8 cellular contexts compared by ENCODE assay signal in genomic region chr1:173477286-173478098, GRCh38. TPM values are rescaled to one million over a fixed set of nuclear protein-coding genes. Genes with fewer than 3 reads are reported as not detected.
A peak's percentile ranks its signal among the peaks of the same experiment; 100 is the strongest.
DNase-seq lines count a peak whose midpoint lies in the region; ATAC-seq and TF ChIP-seq lines count a peak whose summit lies in the region.

Gene PRDX6, plus strand, starts transcription at chr1:173477335. Its CDS starts 63 bp downstream, at chr1:173477398.

- peak within 1 kb of the TSS; percentile 98 for H3K27ac ChIP-seq in rectal smooth muscle tissue (ENCODE audit: low read depth, low read length)

- H3K4me3 ChIP-seq in GM08714 (ENCODE audit: low read length) (peak within 1 kb of the TSS; percentile 82), astrocyte of the spinal cord (ENCODE audit: low read depth, low read length) (peak within 1 kb of the TSS; percentile 79), rectal smooth muscle tissue (ENCODE audit: low read length) (peak within 1 kb of the TSS; percentile 93)
- H3K4me3 ChIP-seq in Jurkat, Clone E6-1 (ENCODE audit: low read length) = peak within 1 kb of the TSS; percentile 81

- ATAC-seq in GM21786 (IDR thresholded peaks at IDR 0.05; ENCODE audit: unreplicated experiment) = peak; percentile 54

- in situ Hi-C loops in SK-MEL-5 (cut with HindIII; ENCODE audit: low pct_unique_long_range_greater_than_20kb, low sequenced_read_pairs) (no loop called here), astrocyte of the spinal cord (cut with HindIII; ENCODE audit: low sequenced_read_pairs) (no loop called here)

- no peaks in the 10 kb centered on the region for H3K27me3 ChIP-seq in rectal smooth muscle tissue (ENCODE audit: control insufficient read depth, insufficient read depth, low read length)

- peaks cover 10% of the 10 kb centered on the region for H3K36me3 ChIP-seq in rectal smooth muscle tissue (ENCODE audit: control insufficient read depth, insufficient read depth, low read length)

- H3K9ac ChIP-seq in rectal smooth muscle tissue (ENCODE audit: low read length) = peak within 1 kb of the TSS; percentile 84

- TF ChIP-seq CTCF in astrocyte of the spinal cord (IDR thresholded peaks at IDR 0.05; ENCODE audit: low read depth, low read length) = no peak

- H3K4me1 ChIP-seq in rectal smooth muscle tissue (ENCODE audit: control insufficient read depth, insufficient read depth, low read length) = peaks cover 12% of the 10 kb centered on the region

- DNase-seq in Jurkat, Clone E6-1 (ENCODE audit: low read depth, low spot score) = peak; percentile 67
- DNase-seq in SK-MEL-5 (ENCODE audit: low read depth, low spot score) = peak; percentile 77
- DNase-seq in astrocyte of the spinal cord (ENCODE audit: low read depth, low spot score) = peak; percentile 80
- DNase-seq in hepatic stellate cell (ENCODE audit: low spot score) = peak; percentile 47
- DNase-seq in NCI-H2081 treated with DMSO at 0.1 percent for 48 hours (lab: John Stamatoyannopoulos, UW) = no peak

RNA-seq across cellular contexts. Expression of gene PRDX6, which starts in this region (rescaled TPM):
- 180 TPM for polyA plus RNA-seq in Jurkat, Clone E6-1 (2012; ENCODE audit: insufficient read depth, insufficient read length)
- total RNA-seq in SK-MEL-5 (2014; rRNA removed; shearing (Covaris generic)) = 214 and 215 TPM in 2 replicates
- polyA plus RNA-seq in SK-MEL-5 (2015; cell fraction: cytosol; rRNA removed) = 118 and 124 TPM in 2 replicates
- 106 and 109 TPM in 2 replicates for polyA plus RNA-seq in SK-MEL-5 (2015; cell fraction: nucleus; rRNA removed)
